1 cellular context compared by ENCODE assay signal in genomic region chr19:34673590-34673989, GRCh38.
TF ChIP-seq lines count a peak whose summit lies in the region.

No MANE protein-coding gene starts in this region.

TF ChIP-seq in HepG2, 621 proteins besides CTCF, POLR2A, EP300 and RAD21 (continued from another document and continues in another):
- no peak for TF ChIP-seq MXD1 (CRISPR knock-in tag; IDR thresholded peaks at IDR 0.05)
- TF ChIP-seq SNAPC2 (CRISPR knock-in tag; IDR thresholded peaks at IDR 0.05) = no peak
- no peak for TF ChIP-seq CREB1 (IDR thresholded peaks at IDR 0.05)
- TF ChIP-seq CREB1 (CRISPR knock-in tag; IDR thresholded peaks at IDR 0.05) = peak; percentile 17; the same call in 1 of the 2 replicates
- TF ChIP-seq ELF3 (CRISPR knock-in tag; IDR thresholded peaks at IDR 0.05) = peak; percentile 85
- no peak for TF ChIP-seq ZNF737 (CRISPR knock-in tag; IDR thresholded peaks at IDR 0.05; ENCODE audit: borderline replicate concordance)
- no peak for TF ChIP-seq ZBTB10 (CRISPR knock-in tag; IDR thresholded peaks at IDR 0.05; ENCODE audit: borderline replicate concordance)
- no peak for TF ChIP-seq HINFP (CRISPR knock-in tag; IDR thresholded peaks at IDR 0.05; ENCODE audit: low read depth)
- 0 out of 2 replicates have a peak, but pooled peaks have one; percentile 25 for TF ChIP-seq DMAP1 (CRISPR knock-in tag; IDR thresholded peaks at IDR 0.05)
- TF ChIP-seq BRF2 (CRISPR knock-in tag; IDR thresholded peaks at IDR 0.05) = no peak
- TF ChIP-seq ZNF282 (IDR thresholded peaks at IDR 0.05; ENCODE audit: partially characterized antibody) = no peak
- no peak for TF ChIP-seq ZMYM2 (CRISPR knock-in tag; IDR thresholded peaks at IDR 0.05)
- TF ChIP-seq ZNF569 (CRISPR knock-in tag; IDR thresholded peaks at IDR 0.05; ENCODE audit: borderline replicate concordance) = no peak
- no peak for TF ChIP-seq TRAFD1 (CRISPR knock-in tag; IDR thresholded peaks at IDR 0.05; ENCODE audit: borderline replicate concordance)
- no peak for TF ChIP-seq DMTF1 (CRISPR knock-in tag; IDR thresholded peaks at IDR 0.05)
- no peak for TF ChIP-seq ZNF280D (CRISPR knock-in tag; IDR thresholded peaks at IDR 0.05)
- TF ChIP-seq ZBTB42 (CRISPR knock-in tag; IDR thresholded peaks at IDR 0.05) = no peak
- no peak for TF ChIP-seq ZNF543 (CRISPR knock-in tag; IDR thresholded peaks at IDR 0.05)
- TF ChIP-seq TBX2 (CRISPR knock-in tag; IDR thresholded peaks at IDR 0.05; ENCODE audit: borderline replicate concordance) = peak; percentile 40; the same call in 1 of the 2 replicates
- TF ChIP-seq RFXANK (CRISPR knock-in tag; IDR thresholded peaks at IDR 0.05) = no peak
- no peak for TF ChIP-seq ZNF292 (CRISPR knock-in tag; IDR thresholded peaks at IDR 0.05; ENCODE audit: borderline replicate concordance, low read depth)
- TF ChIP-seq NFYB (CRISPR knock-in tag; IDR thresholded peaks at IDR 0.05) = no peak
- no peak for TF ChIP-seq ETS1 (CRISPR knock-in tag; IDR thresholded peaks at IDR 0.05)
- TF ChIP-seq CBX5 (CRISPR knock-in tag; IDR thresholded peaks at IDR 0.05; ENCODE audit: borderline replicate concordance) = no peak
- 0 out of 2 replicates have a peak, but pooled peaks have one; percentile 75 for TF ChIP-seq ZFP1 (CRISPR knock-in tag; IDR thresholded peaks at IDR 0.05)
- no peak for TF ChIP-seq ZNF709 (CRISPR knock-in tag; IDR thresholded peaks at IDR 0.05)
- TF ChIP-seq ZNF12 (CRISPR knock-in tag; IDR thresholded peaks at IDR 0.05) = no peak
- TF ChIP-seq MNT (IDR thresholded peaks at IDR 0.05) = no peak
- TF ChIP-seq NR2F1 (CRISPR knock-in tag; IDR thresholded peaks at IDR 0.05) = no peak
- no peak for TF ChIP-seq ZNF350 (CRISPR knock-in tag; IDR thresholded peaks at IDR 0.05; ENCODE audit: borderline replicate concordance, low read depth)
- no peak for TF ChIP-seq SALL2 (CRISPR knock-in tag; IDR thresholded peaks at IDR 0.05)
- no peak for TF ChIP-seq ZNF451 (CRISPR knock-in tag; IDR thresholded peaks at IDR 0.05)
- TF ChIP-seq ZNF121 (CRISPR knock-in tag; IDR thresholded peaks at IDR 0.05) = no peak
- TF ChIP-seq SAP130 (CRISPR knock-in tag; IDR thresholded peaks at IDR 0.05; ENCODE audit: low read depth) = peak; percentile 63
- TF ChIP-seq ZNF577 (CRISPR knock-in tag; IDR thresholded peaks at IDR 0.05; ENCODE audit: borderline replicate concordance, low read depth) = no peak
- no peak for TF ChIP-seq IRX3 (CRISPR knock-in tag; IDR thresholded peaks at IDR 0.05; ENCODE audit: borderline replicate concordance, low read depth)
- TF ChIP-seq ZBTB26 (CRISPR knock-in tag; IDR thresholded peaks at IDR 0.05; ENCODE audit: borderline replicate concordance) = no peak
- no peak for TF ChIP-seq HMGXB3 (CRISPR knock-in tag; IDR thresholded peaks at IDR 0.05; ENCODE audit: borderline replicate concordance)
- TF ChIP-seq SUZ12 (IDR thresholded peaks at IDR 0.05; ENCODE audit: low read depth, low read length) = no peak
